In genomic region chr5:134874831-134875655, GRCh38 we compare ENCODE assay signal across 8 cellular contexts. TPM values are rescaled to one million over a fixed set of nuclear protein-coding genes. Genes with fewer than 3 reads are reported as not detected.
DNase-seq lines count a peak whose midpoint lies in the region; ATAC-seq and TF ChIP-seq lines count a peak whose summit lies in the region.

No MANE protein-coding gene starts in this region.

- no peak for TF ChIP-seq CTCF in GM10266 (IDR thresholded peaks at IDR 0.05; ENCODE audit: control insufficient read depth, insufficient read depth, low read depth, missing control alignments)
- no peak for TF ChIP-seq CTCF in epithelial cell of proximal tubule (conservative IDR thresholded peaks at IDR 0.05; ENCODE audit: low read depth, low read length)

- H3K4me3 Mint-ChIP-seq in stimulated activated naive B cell treated with anti-CD40 and anti-IgM and Interleukin-4, amounts not matched to agents 10 μg/mL and 1 μg/mL and 100 μg/mL, for 72 hours, result peak overlapping the region; percentile 99 to 100

- no peaks in the 10 kb centered on the region for H3K27me3 Mint-ChIP-seq in stimulated activated naive B cell treated with anti-CD40 and anti-IgM and Interleukin-4, amounts not matched to agents 10 μg/mL and 1 μg/mL and 100 μg/mL, for 72 hours

- H3K9me3 Mint-ChIP-seq in stimulated activated naive B cell treated with anti-CD40 and anti-IgM and Interleukin-4, amounts not matched to agents 10 μg/mL and 1 μg/mL and 100 μg/mL, for 72 hours, result no peaks in the 10 kb centered on the region

- peaks cover 9 to 27% of the 10 kb centered on the region in 2 donors for H3K36me3 Mint-ChIP-seq in stimulated activated naive B cell treated with anti-CD40 and anti-IgM and Interleukin-4, amounts not matched to agents 10 μg/mL and 1 μg/mL and 100 μg/mL, for 72 hours

- peak; percentile 61 for DNase-seq in GM10266 (ENCODE audit: extremely low spot score)
- DNase-seq in NCI-H345 (lab: John Stamatoyannopoulos, UW), result peak; percentile 44
- peak; percentile 26 for DNase-seq in activated CD8-positive, alpha-beta memory T cell treated with anti-CD3 and anti-CD28 coated beads, Interleukin-2, amount 50 U/mL, for 4 hours
- DNase-seq in epithelial cell of proximal tubule (ENCODE audit: low read depth), result peak; percentile 35
- DNase-seq in midbrain (lab: John Stamatoyannopoulos, UW), result peak; percentile 64
- DNase-seq in stimulated activated naive B cell treated with anti-CD40 and anti-IgM and Interleukin-4, amounts not matched to agents 10 μg/mL and 1 μg/mL and 100 μg/mL, for 72 hours, result peak; percentile 44

- peak overlapping the region; percentile 99 for H3K27ac Mint-ChIP-seq in stimulated activated naive B cell treated with anti-CD40 and anti-IgM and Interleukin-4, amounts not matched to agents 10 μg/mL and 1 μg/mL and 100 μg/mL, for 72 hours

- H3K4me1 Mint-ChIP-seq in stimulated activated naive B cell treated with anti-CD40 and anti-IgM and Interleukin-4, amounts not matched to agents 10 μg/mL and 1 μg/mL and 100 μg/mL, for 72 hours, result peaks cover 32 to 54% of the 10 kb centered on the region in 2 donors

- peak overlapping the region; percentile 90 for H3K4me3 ChIP-seq in epithelial cell of proximal tubule (ENCODE audit: low read depth, low read length)

- ATAC-seq in HG02642 (IDR thresholded peaks at IDR 0.05; ENCODE audit: poor library complexity, unreplicated experiment) (peak; percentile 27), HG03442 (IDR thresholded peaks at IDR 0.05; ENCODE audit: unreplicated experiment) (no peak)
- ATAC-seq in stimulated activated naive B cell treated with anti-CD40 and anti-IgM and Interleukin-4, amounts not matched to agents 10 μg/mL and 1 μg/mL and 100 μg/mL, for 72 hours (replicated peaks), result peak; percentile 55 to 62

RNA-seq across cellular contexts. Expression of gene TXNDC15, which starts 0.9 kb away (rescaled TPM):
- 37.4 and 48.1 TPM in 2 replicates for total RNA-seq in epithelial cell of proximal tubule

RNA-seq across cellular contexts. Expression of gene C5orf24, which starts 29.3 kb away (rescaled TPM):
- 36.8 and 38.5 TPM in 2 replicates for total RNA-seq in epithelial cell of proximal tubule

RNA-seq across cellular contexts. Expression of gene PCBD2, which starts 29.9 kb away (rescaled TPM):
- 5.6 and 10.1 TPM in 2 replicates for total RNA-seq in epithelial cell of proximal tubule
